Comparison of ENCODE assay signal across 8 cellular contexts in the genomic region with DNA sequence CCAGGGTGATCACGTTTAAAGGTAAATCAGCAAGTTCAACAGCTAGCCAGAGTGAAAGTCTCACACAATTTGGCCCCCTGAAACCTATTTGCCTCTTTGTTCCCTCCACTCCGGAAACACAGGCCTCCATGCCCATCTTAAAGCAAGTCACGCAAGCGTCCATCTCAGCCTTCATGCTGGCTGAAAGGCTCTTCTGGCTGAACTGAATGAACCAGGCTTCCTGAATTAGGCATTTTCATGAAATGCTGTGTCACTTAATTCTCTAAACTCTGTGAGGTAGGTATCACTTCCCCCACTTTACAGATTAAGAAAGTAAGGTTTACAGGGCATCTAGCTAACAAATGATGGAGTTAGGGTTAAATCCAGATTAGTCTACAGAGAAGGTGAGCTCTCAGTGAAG. TPM values are rescaled to one million over a fixed set of nuclear protein-coding genes. Genes with fewer than 3 reads are reported as not detected.
DNase-seq lines count a peak whose midpoint lies in the region; ATAC-seq and TF ChIP-seq lines count a peak whose summit lies in the region.
"Had no signal": no experiment of that assay in that cellular context is flagged by ENCODE, and none has a peak within 500 bp of the region (broad histone marks: within the 10 kb centered on the region; RNA-seq: fewer than 3 reads in every experiment).

No MANE protein-coding gene starts in this region.

- peaks cover 28% of the 10 kb centered on the region for H3K4me1 Mint-ChIP-seq in chondrocyte (ENCODE audit: low read depth)

- H3K4me3 Mint-ChIP-seq in chondrocyte (ENCODE audit: unreplicated experiment) = peak overlapping the region; percentile 96

- peak overlapping the region; percentile 72 for H3K4me2 ChIP-seq in Loucy (ENCODE audit: low read depth, low read length, poor library complexity, severe bottlenecking)

- H3K9me3 Mint-ChIP-seq in chondrocyte (ENCODE audit: low read depth) = no peaks in the 10 kb centered on the region

- H3K4me3 ChIP-seq in Loucy (ENCODE audit: low read length, poor library complexity, severe bottlenecking) (peak overlapping the region; percentile 100), psoas muscle (peak overlapping the region; percentile 98)

- TF ChIP-seq CTCF in GM10266 (IDR thresholded peaks at IDR 0.05; ENCODE audit: control insufficient read depth, insufficient read depth, low read depth, missing control alignments) = no peak
- TF ChIP-seq CTCF in Loucy (conservative IDR thresholded peaks at IDR 0.05; ENCODE audit: low read length) = no peak
- TF ChIP-seq CTCF in chondrocyte (IDR thresholded peaks at IDR 0.05) = no peak
- TF ChIP-seq CTCF in psoas muscle (IDR thresholded peaks at IDR 0.05) = no peak

- peak overlapping the region; percentile 89 for H3K9ac ChIP-seq in Loucy (ENCODE audit: low read depth, low read length, poor library complexity, severe bottlenecking)

- H3K9me3 ChIP-seq in Loucy (ENCODE audit: insufficient read depth, low read depth, low read length) = no peaks in the 10 kb centered on the region
- H3K9me3 ChIP-seq in psoas muscle = no peaks in the 10 kb centered on the region
- H3K9me3 ChIP-seq: heart right ventricle had no signal

- peak; percentile 53 for DNase-seq in GM10266 (ENCODE audit: extremely low spot score)
- no peak for DNase-seq in chondrocyte (ENCODE audit: low spot score)
- DNase-seq in psoas muscle = no peak
- no peak for DNase-seq in left cardiac atrium
- no peak for DNase-seq in stimulated activated CD4-positive, alpha-beta T cell treated with anti-CD3 and anti-CD28 coated beads, Interleukin-12 subunit alpha, Interleukin-12 subunit beta, amount 100 ng/mL, for 4 hours
- DNase-seq: heart right ventricle had no signal

- no peak overlapping the region for H3K27ac Mint-ChIP-seq in chondrocyte (ENCODE audit: unreplicated experiment)

- peaks cover 37% of the 10 kb centered on the region for H3K4me1 ChIP-seq in Loucy (ENCODE audit: insufficient read depth, low read length, poor library complexity, severe bottlenecking)
- H3K4me1 ChIP-seq in psoas muscle = peaks cover 33% of the 10 kb centered on the region

- no peak overlapping the region for H2AFZ ChIP-seq in Loucy (ENCODE audit: low read length)

- H3F3A ChIP-seq in Loucy (ENCODE audit: low read depth) = no peaks in the 10 kb centered on the region

- H3K36me3 ChIP-seq in Loucy (ENCODE audit: insufficient read depth, low read length) (peaks cover 7% of the 10 kb centered on the region; the same call in 1 of the 2 replicates), psoas muscle (ENCODE audit: insufficient read depth in 1 of 2, low read depth in 1 of 2) (peaks cover 0 to 7% of the 10 kb centered on the region in 2 donors)

- no peaks in the 10 kb centered on the region for H3K36me3 Mint-ChIP-seq in chondrocyte (ENCODE audit: low read depth)

- H4K20me1 ChIP-seq in Loucy (ENCODE audit: insufficient read depth, low read length, poor library complexity, severe bottlenecking) = peaks cover 5% of the 10 kb centered on the region

- intact Hi-C loops in psoas muscle (cut with DNase I) = loop anchor here in 1 of 2 donors (2.0 kb wide), 1 partner anchor 39 kb away; the partner anchor contains the start of genes ST13 and XPNPEP3
- intact Hi-C loops in left cardiac atrium (cut with DNase I) = no loop called here

- WGBS in psoas muscle, 3 donors = 88 to 93% (median 89%) methylated on average over 4 of the region's 4 CpGs

- no peaks in the 10 kb centered on the region for H3K27me3 Mint-ChIP-seq in chondrocyte (ENCODE audit: low read depth)

- H3K27ac ChIP-seq in psoas muscle = no peak overlapping the region

- no peaks in the 10 kb centered on the region for H3K9me2 ChIP-seq in Loucy (replicated peaks; ENCODE audit: low read depth, low read length)

- H3K79me2 ChIP-seq in Loucy (ENCODE audit: insufficient read depth, low read length) = peaks cover 45% of the 10 kb centered on the region

- H3K27me3 ChIP-seq in Loucy (ENCODE audit: insufficient read depth, low read length, poor library complexity, severe bottlenecking) = no peaks in the 10 kb centered on the region
- no peaks in the 10 kb centered on the region for H3K27me3 ChIP-seq in psoas muscle (ENCODE audit: insufficient read depth in 3 of 3, low read length in 2 of 3)
- H3K27me3 ChIP-seq: heart right ventricle had no signal

- no peak for ATAC-seq in psoas muscle
- ATAC-seq in GM18498 (IDR thresholded peaks at IDR 0.05; ENCODE audit: unreplicated experiment) = no peak
- ATAC-seq in left cardiac atrium = no peak

RNA-seq across cellular contexts. Expression of gene SLC25A17, which starts 1.4 kb away (rescaled TPM):
- 17.4 to 19.2 TPM (median 18.5 TPM) in 3 replicates for total RNA-seq in chondrocyte
- 1 to 10 TPM; 2.7 to 6.2 (median 3.7) TPM for total RNA-seq in psoas muscle
- 10 to 100 TPM in 1 of 3 donors, 1 to 10 TPM in 2; 4.6 to 16.3 (median 6.8) TPM for polyA plus RNA-seq in psoas muscle
- 1 to 10 TPM; 5.4 to 5.5 TPM for total RNA-seq in left cardiac atrium

RNA-seq across cellular contexts. Expression of gene ST13, which starts 38.7 kb away (rescaled TPM):
- total RNA-seq in chondrocyte = 187 to 229 TPM (median 207 TPM) in 3 replicates
- total RNA-seq in psoas muscle = 100 to 1,000 TPM; 262 to 316 (median 296) TPM
- 100 to 1,000 TPM; 166 to 456 (median 189) TPM for polyA plus RNA-seq in psoas muscle
- total RNA-seq in left cardiac atrium = 100 to 1,000 TPM; 168 to 171 TPM

RNA-seq across cellular contexts. Expression of gene XPNPEP3, which starts 39.2 kb away (rescaled TPM):
- total RNA-seq in chondrocyte (14.7 to 24.6 TPM (median 15.3 TPM) in 3 replicates), psoas muscle (10 to 100 TPM in 3 of 4 donors, 1 to 10 TPM in 1; 9.8 to 16.3 (median 11.2) TPM), left cardiac atrium (10 to 100 TPM; 18.5 to 21.2 TPM)
- polyA plus RNA-seq in psoas muscle = 10 to 100 TPM in 1 of 3 donors, 1 to 10 TPM in 2; 3.3 to 12.9 (median 7.9) TPM

RNA-seq across cellular contexts. Expression of gene DNAJB7, which starts 44.2 kb away (rescaled TPM):
- total RNA-seq in chondrocyte (not detected in 3 replicates), psoas muscle (not detected), left cardiac atrium (not detected)
- under 1 TPM in 2 of 3 donors, not detected in 1; 0.01 to 0.03 TPM for polyA plus RNA-seq in psoas muscle
- total RNA-seq: heart right ventricle had no signal
- polyA plus RNA-seq: heart right ventricle had no signal
